Comparison of ENCODE assay signal across 10 cellular contexts in genomic region chr4:177229331-177229730, GRCh38.
DNase-seq lines count a peak whose midpoint lies in the region; ATAC-seq and TF ChIP-seq lines count a peak whose summit lies in the region.
"Had no signal": no experiment of that assay in that cellular context is flagged by ENCODE, and none has a peak within 500 bp of the region (broad histone marks: within the 10 kb centered on the region; RNA-seq: fewer than 3 reads in every experiment).

No MANE protein-coding gene starts in this region.

- no peaks in the 10 kb centered on the region for H3K36me3 Mint-ChIP-seq in activated T-cell treated with anti-CD3 and anti-CD28 coated beads, Interleukin-2, amount 50 U/mL, for 72 hours (ENCODE audit: insufficient read depth in 2 of 2)
- no peaks in the 10 kb centered on the region for H3K36me3 Mint-ChIP-seq in T-helper 17 cell (ENCODE audit: low read depth)

- no peak for TF ChIP-seq POLR2A in suprapubic skin (IDR thresholded peaks at IDR 0.05)

- WGBS in suprapubic skin, result 36% methylated on average over 7 of the region's 7 CpGs

- no peaks in the 10 kb centered on the region for H3K36me3 ChIP-seq in suprapubic skin
- H3K36me3 ChIP-seq: prostate gland had no signal

- no peaks in the 10 kb centered on the region for H3K9me3 ChIP-seq in T-helper 17 cell (ENCODE audit: control insufficient read depth, low read length, poor library complexity, severe bottlenecking)
- no peaks in the 10 kb centered on the region for H3K9me3 ChIP-seq in suprapubic skin
- H3K9me3 ChIP-seq: prostate gland had no signal

- peaks cover 7% of the 10 kb centered on the region for H3K4me1 Mint-ChIP-seq in activated T-cell treated with anti-CD3 and anti-CD28 coated beads, Interleukin-2, amount 50 U/mL, for 72 hours (ENCODE audit: low read depth)
- H3K4me1 Mint-ChIP-seq in T-helper 17 cell, result peaks cover 8% of the 10 kb centered on the region

- TF ChIP-seq CTCF in fibroblast of the aortic adventitia (IDR thresholded peaks at IDR 0.05; ENCODE audit: insufficient read depth, low read length), result no peak
- TF ChIP-seq CTCF in suprapubic skin (IDR thresholded peaks at IDR 0.05), result no peak
- no peak for TF ChIP-seq CTCF in omental fat pad (IDR thresholded peaks at IDR 0.05)

- H3K4me3 ChIP-seq in fibroblast of the aortic adventitia (ENCODE audit: low read depth, low read length) (peak overlapping the region; percentile 43), suprapubic skin (peak overlapping the region; percentile 15)
- H3K4me3 ChIP-seq: prostate gland had no signal

- H3K27me3 Mint-ChIP-seq in activated T-cell treated with anti-CD3 and anti-CD28 coated beads, Interleukin-2, amount 50 U/mL, for 72 hours (ENCODE audit: low read depth), result no peaks in the 10 kb centered on the region
- no peaks in the 10 kb centered on the region for H3K27me3 Mint-ChIP-seq in T-helper 17 cell

- no peak overlapping the region for H3K27ac ChIP-seq in suprapubic skin
- H3K27ac ChIP-seq: prostate gland had no signal

- H3K4me1 ChIP-seq in suprapubic skin, result no peaks in the 10 kb centered on the region
- H3K4me1 ChIP-seq: prostate gland had no signal

- no peak for TF ChIP-seq EP300 in suprapubic skin (IDR thresholded peaks at IDR 0.05)

- H3K27ac Mint-ChIP-seq in activated T-cell treated with anti-CD3 and anti-CD28 coated beads, Interleukin-2, amount 50 U/mL, for 72 hours, result no peak overlapping the region
- no peak overlapping the region for H3K27ac Mint-ChIP-seq in T-helper 17 cell

- no peaks in the 10 kb centered on the region for H3K27me3 ChIP-seq in suprapubic skin

- H3K4me3 Mint-ChIP-seq in activated T-cell treated with anti-CD3 and anti-CD28 coated beads, Interleukin-2, amount 50 U/mL, for 72 hours, result peak overlapping the region; percentile 65 to 81
- peak overlapping the region; percentile 71 for H3K4me3 Mint-ChIP-seq in T-helper 17 cell

- DNase-seq in activated T-cell treated with anti-CD3 and anti-CD28 coated beads, Interleukin-2, amount 50 U/mL, for 72 hours, result no peak
- DNase-seq in activated T-cell treated with anti-CD3 and anti-CD28 coated beads for 4 hours (no peak), T-helper 17 cell (no peak), fibroblast of the aortic adventitia (ENCODE audit: low read depth) (peak; percentile 35), suprapubic skin (ENCODE audit: low spot score in 2 of 2) (no peak), GDM1 (lab: John Stamatoyannopoulos, UW) (no peak), omental fat pad (ENCODE audit: low spot score) (no peak)
- DNase-seq: T1000 had no signal

- ATAC-seq in activated T-cell treated with anti-CD3 and anti-CD28 coated beads, Interleukin-2, amount 50 U/mL, for 72 hours (replicated peaks in 1 of 2), result no peak
- ATAC-seq in T-helper 17 cell, result no peak
- no peak for ATAC-seq in HG02759 (IDR thresholded peaks at IDR 0.05; ENCODE audit: unreplicated experiment)
- ATAC-seq in omental fat pad (ENCODE audit: low FRiP score), result no peak

- H3K9me3 Mint-ChIP-seq in activated T-cell treated with anti-CD3 and anti-CD28 coated beads, Interleukin-2, amount 50 U/mL, for 72 hours, result no peaks in the 10 kb centered on the region
